In the genomic region with DNA sequence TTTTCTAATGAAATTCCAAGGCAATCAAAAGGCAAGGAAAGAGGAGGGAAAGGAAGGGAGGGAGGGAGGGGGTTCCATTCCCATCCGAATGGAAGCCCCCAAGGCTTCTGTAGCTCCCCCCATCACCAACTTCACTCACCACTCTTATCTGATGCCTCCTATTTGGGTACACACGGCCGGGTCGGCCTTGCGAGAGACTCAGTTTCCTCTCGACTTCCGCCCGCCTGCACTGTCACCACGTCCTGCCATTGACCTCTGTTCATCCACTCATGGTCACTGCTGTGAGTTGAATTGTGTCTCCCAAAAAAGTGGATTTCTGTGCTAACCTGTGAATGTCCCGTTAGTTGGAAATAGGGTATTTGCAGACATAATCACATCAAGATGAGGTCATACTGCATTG, we compare ENCODE assay signal across 23 cellular contexts. TPM values are rescaled to one million over a fixed set of nuclear protein-coding genes. Genes with fewer than 3 reads are reported as not detected.
A peak's percentile ranks its signal among the peaks of the same experiment; 100 is the strongest.
DNase-seq lines count a peak whose midpoint lies in the region; TF ChIP-seq lines count a peak whose summit lies in the region.
"Had no signal": no experiment of that assay in that cellular context is flagged by ENCODE, and none has a peak within 500 bp of the region (broad histone marks: within the 10 kb centered on the region; RNA-seq: fewer than 3 reads in every experiment).

No MANE protein-coding gene starts in this region.

- H3K27me3 ChIP-seq in dorsolateral prefrontal cortex = peaks cover 0 to 3% (median 0%) of the 10 kb centered on the region in 45 donors
- H3K27me3 ChIP-seq: SJCRH30 had no signal

- peak overlapping the region; percentile 14 for H3K27ac Mint-ChIP-seq in neural crest cell (ENCODE audit: unreplicated experiment)
- no peak overlapping the region for H3K27ac Mint-ChIP-seq in nephron progenitor cell
- H3K27ac Mint-ChIP-seq: CD8-positive, alpha-beta T cell; HFFc6; IgD-negative memory B cell had no signal

- DNase-seq in dorsolateral prefrontal cortex (no peak), neural crest cell (ENCODE audit: low read depth, low spot score) (no peak), RWPE1 (ENCODE audit: low spot score) (no peak), nephron progenitor cell (no peak)
- DNase-seq in stimulated activated naive CD4-positive, alpha-beta T cell treated with Interleukin-2 at 50 U/mL for 16 hours (lab: John Stamatoyannopoulos, UW) = no peak
- DNase-seq: Caco-2; CD8-positive, alpha-beta T cell; GOT3; HFFc6; MM.1S; NCI-H1417; NCI-H2029 treated with DMSO at 0.1 percent for 48 hours; NCI-H526; NCI-H82; NK-92 treated with Interleukin-12 subunit alpha and Interleukin-12 subunit beta, amount 100 ng/mL, for 24 hours had no signal

- H3K27ac ChIP-seq in VCaP = peak overlapping the region; percentile 100
- peak overlapping the region in 41 of 59 donors; percentile 6 to 96 (median 81) for H3K27ac ChIP-seq in dorsolateral prefrontal cortex
- H3K27ac ChIP-seq in temporal lobe (ENCODE audit: low read depth, low read length) = peak overlapping the region; percentile 88
- H3K27ac ChIP-seq in RWPE1 = no peak overlapping the region
- H3K27ac ChIP-seq: A549, KMS-11, SJCRH30 had no signal

- H3K4me3 Mint-ChIP-seq in neural crest cell (no peak overlapping the region), nephron progenitor cell (no peak overlapping the region)
- H3K4me3 Mint-ChIP-seq: CD8-positive, alpha-beta T cell; HFFc6; IgD-negative memory B cell had no signal

- H3K9me3 Mint-ChIP-seq in neural crest cell = no peaks in the 10 kb centered on the region
- H3K9me3 Mint-ChIP-seq in nephron progenitor cell = no peaks in the 10 kb centered on the region
- H3K9me3 Mint-ChIP-seq: CD8-positive, alpha-beta T cell; IgD-negative memory B cell had no signal

- H3K4me3 ChIP-seq in dorsolateral prefrontal cortex = no peak overlapping the region
- H3K4me3 ChIP-seq: A549, GM12878, HAP-1, SJCRH30 had no signal

- CTCF ChIA-PET in RWPE1 (lab: Yijun Ruan, JAX) = interaction anchor here (0.7 kb wide), 1 partner anchor 721 kb away, joined by 5 read pairs; no protein-coding TSS in a partner anchor

- intact Hi-C loops in dorsolateral prefrontal cortex (cut with DNase I) = no loop called here

- H3K4me1 Mint-ChIP-seq in neural crest cell (peaks cover 32% of the 10 kb centered on the region), nephron progenitor cell (peaks cover 35% of the 10 kb centered on the region)

- no peaks in the 10 kb centered on the region for H3K27me3 Mint-ChIP-seq in neural crest cell (ENCODE audit: low read depth)
- no peaks in the 10 kb centered on the region for H3K27me3 Mint-ChIP-seq in nephron progenitor cell (ENCODE audit: low read depth, poor library complexity)

- TF ChIP-seq CTCF in VCaP (conservative IDR thresholded peaks at IDR 0.05) (no peak), dorsolateral prefrontal cortex (IDR thresholded peaks at IDR 0.05 in 54 of 56, conservative IDR thresholded peaks at IDR 0.05 in 2 of 56; ENCODE audit: low read depth in 1 of 56, partially characterized antibody in 56 of 56) (no peak), neural crest cell (conservative IDR thresholded peaks at IDR 0.05) (no peak), RWPE1 (conservative IDR thresholded peaks at IDR 0.05; ENCODE audit: low read depth) (no peak), nephron progenitor cell (IDR thresholded peaks at IDR 0.05) (no peak)

- H3K36me3 Mint-ChIP-seq in neural crest cell (ENCODE audit: low read depth) = peaks cover 5% of the 10 kb centered on the region
- H3K36me3 Mint-ChIP-seq in nephron progenitor cell (ENCODE audit: low read depth) = peaks cover 9% of the 10 kb centered on the region
- H3K36me3 Mint-ChIP-seq: IgD-negative memory B cell had no signal

- POLR2A ChIA-PET in RWPE1 (lab: Yijun Ruan, JAX; ENCODE audit: low non-redundant PET) = no interaction called here

RNA-seq across cellular contexts. Expression of gene PDE9A, which starts 11.2 kb away (rescaled TPM):
- total RNA-seq in dorsolateral prefrontal cortex (10 to 100 TPM in 87 of 120 experiments, 1 to 10 TPM in 33; 6.2 to 23.8 (median 12.1) TPM), neural crest cell (31.4 and 40.7 TPM in 2 replicates), temporal lobe (14.5 TPM)
- total RNA-seq: HFFc6 had no signal
